In genomic region chr1:235918032-235918431, GRCh38 we compare ENCODE assay signal across 8 cellular contexts. TPM values are rescaled to one million over a fixed set of nuclear protein-coding genes. Genes with fewer than 3 reads are reported as not detected.
DNase-seq lines count a peak whose midpoint lies in the region; ATAC-seq and TF ChIP-seq lines count a peak whose summit lies in the region.

No MANE protein-coding gene starts in this region.

- peaks cover 0 to 53% (median 10%) of the 10 kb centered on the region in 12 donors for H3K4me1 ChIP-seq in heart left ventricle
- H3K4me1 ChIP-seq in upper lobe of right lung = peaks cover 31% of the 10 kb centered on the region

- no peaks in the 10 kb centered on the region for H3K9me3 ChIP-seq in heart left ventricle
- H3K9me3 ChIP-seq in WERI-Rb-1 (ENCODE audit: severe bottlenecking) = no peaks in the 10 kb centered on the region
- no peaks in the 10 kb centered on the region for H3K9me3 ChIP-seq in upper lobe of right lung

- TF ChIP-seq POLR2A in heart left ventricle (IDR thresholded peaks at IDR 0.05) = no peak

- H3K4me3 ChIP-seq in heart left ventricle = no peak overlapping the region
- no peak overlapping the region for H3K4me3 ChIP-seq in WERI-Rb-1 (ENCODE audit: low read depth, low read length)
- H3K4me3 ChIP-seq in upper lobe of right lung = no peak overlapping the region

- no peak for TF ChIP-seq CTCF in heart left ventricle (IDR thresholded peaks at IDR 0.05)
- peak; percentile 73 for TF ChIP-seq CTCF in WERI-Rb-1 (IDR thresholded peaks at IDR 0.05; ENCODE audit: low read depth, low read length)
- TF ChIP-seq CTCF in upper lobe of right lung (IDR thresholded peaks at IDR 0.05) = no peak

- DNase-seq in heart left ventricle (no peak), left cardiac atrium (no peak), WERI-Rb-1 (peak; percentile 95), left lobe of liver (ENCODE audit: low spot score) (no peak), upper lobe of right lung (no peak)
- no peak for DNase-seq in activated effector memory CD4-positive, alpha-beta T cell treated with Interleukin-2 at 50 U/mL for 16 hours

- H3K36me3 ChIP-seq in heart left ventricle (no peaks in the 10 kb centered on the region), WERI-Rb-1 (no peaks in the 10 kb centered on the region), upper lobe of right lung (no peaks in the 10 kb centered on the region)

- intact Hi-C loops in heart left ventricle (cut with DNase I) (loop anchor here in 1 of 10 donors (5.0 kb wide), 1 partner anchor 51 kb away; the partner anchor contains the start of gene LYST), left cardiac atrium (cut with DNase I) (no loop called here), upper lobe of right lung (cut with DNase I) (no loop called here)

- H3K27ac ChIP-seq in heart left ventricle = peak overlapping the region in 11 of 12 donors; percentile 0 to 82 (median 50)
- H3K27ac ChIP-seq in WERI-Rb-1 = peak overlapping the region; percentile 66
- peak overlapping the region; percentile 77 for H3K27ac ChIP-seq in upper lobe of right lung

- ATAC-seq in heart left ventricle (no peak), left cardiac atrium (no peak), left lobe of liver (peak; percentile 8), upper lobe of right lung (no peak), GM21825 (IDR thresholded peaks at IDR 0.05; ENCODE audit: unreplicated experiment) (no peak), GM18520 (IDR thresholded peaks at IDR 0.05; ENCODE audit: unreplicated experiment) (no peak)

- whole genome bisulfite sequencing in heart left ventricle, 4 donors = 83 to 89% (median 85%) methylated on average over 12 to 13 of the region's 13 CpGs

- H3K27me3 ChIP-seq in heart left ventricle = no peaks in the 10 kb centered on the region
- H3K27me3 ChIP-seq in WERI-Rb-1 (ENCODE audit: insufficient read depth, low read depth, severe bottlenecking) = no peaks in the 10 kb centered on the region
- H3K27me3 ChIP-seq in upper lobe of right lung = no peaks in the 10 kb centered on the region

RNA-seq across cellular contexts. Expression of gene LYST, which starts 51.3 kb away (rescaled TPM):
- 10 to 100 TPM in 6 of 9 donors, 1 to 10 TPM in 3; 6.9 to 22.5 (median 12.0) TPM for total RNA-seq in heart left ventricle
- 1 to 10 TPM; 3.4 to 4.0 TPM for polyA plus RNA-seq in heart left ventricle
- 10 to 100 TPM; 10.7 to 16.2 TPM for total RNA-seq in left cardiac atrium
- total RNA-seq in left lobe of liver = 12.2 TPM
- total RNA-seq in upper lobe of right lung = 78.4 TPM
